ENCODE assay signal across 29 cellular contexts in the genomic region with DNA sequence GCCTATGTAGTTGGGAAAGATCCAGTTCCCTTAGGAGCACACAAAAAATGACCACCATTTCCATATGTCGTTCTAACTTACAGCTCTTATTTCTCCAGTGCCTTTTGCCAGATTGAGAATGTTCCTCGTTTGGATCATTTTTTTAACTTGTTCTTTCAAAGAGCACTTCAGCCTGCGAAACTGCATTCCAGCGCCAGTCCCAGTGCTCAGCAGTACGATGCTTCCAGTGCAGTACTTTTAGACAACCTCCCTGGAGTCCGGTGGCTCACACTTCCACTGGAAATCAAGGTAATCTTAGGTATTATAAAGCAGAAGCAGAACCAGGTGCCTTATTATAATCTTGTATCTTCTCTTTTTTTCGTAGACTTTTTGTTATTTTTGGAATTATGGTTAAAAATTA. TPM values are rescaled to one million over a fixed set of nuclear protein-coding genes. Genes with fewer than 3 reads are reported as not detected.
DNase-seq lines count a peak whose midpoint lies in the region; ATAC-seq and TF ChIP-seq lines count a peak whose summit lies in the region.
"Had no signal": no experiment of that assay in that cellular context is flagged by ENCODE, and none has a peak within 500 bp of the region (broad histone marks: within the 10 kb centered on the region; RNA-seq: fewer than 3 reads in every experiment).

No MANE protein-coding gene starts in this region.

- no peak overlapping the region for H3K18ac ChIP-seq in trophoblast cell (ENCODE audit: low read length)

- H3K4me3 ChIP-seq in left lung (no peak overlapping the region), trophoblast cell (ENCODE audit: low read depth, low read length) (no peak overlapping the region), thyroid gland (replicated peaks in 1 of 3) (no peak overlapping the region), upper lobe of left lung (no peak overlapping the region)
- H3K4me3 ChIP-seq: BLaER1, GM12878 had no signal

- H2BK120ac ChIP-seq in trophoblast cell (ENCODE audit: insufficient read depth, low read length, poor library complexity): no peak overlapping the region

- peaks cover 2% of the 10 kb centered on the region for H3K79me1 ChIP-seq in trophoblast cell (ENCODE audit: low read length)

- no peak overlapping the region for H3K27ac ChIP-seq in left lung
- H3K27ac ChIP-seq in trophoblast cell (ENCODE audit: low read depth, low read length): peak overlapping the region; percentile 9
- no peak overlapping the region for H3K27ac ChIP-seq in thyroid gland
- no peak overlapping the region for H3K27ac ChIP-seq in upper lobe of left lung
- H3K27ac ChIP-seq: BLaER1 had no signal

- no peak overlapping the region for H4K91ac ChIP-seq in trophoblast cell (ENCODE audit: low read depth, low read length)

- H3K4ac ChIP-seq in trophoblast cell (ENCODE audit: low read depth, low read length): no peak overlapping the region

- H2AK5ac ChIP-seq in trophoblast cell (ENCODE audit: low read length): no peak overlapping the region

- TF ChIP-seq CTCF in left lung (IDR thresholded peaks at IDR 0.05) (no peak), thyroid gland (IDR thresholded peaks at IDR 0.05) (no peak), upper lobe of left lung (IDR thresholded peaks at IDR 0.05) (no peak)

- no peak overlapping the region for H4K12ac ChIP-seq in trophoblast cell (ENCODE audit: low read depth, low read length)

- no peak overlapping the region for H3K9ac ChIP-seq in trophoblast cell (ENCODE audit: low read length)
- H3K9ac ChIP-seq: BLaER1 had no signal

- no peak overlapping the region for H3K23ac ChIP-seq in trophoblast cell (ENCODE audit: low read length)

- H2BK12ac ChIP-seq in trophoblast cell (ENCODE audit: low read length): no peak overlapping the region

- TF ChIP-seq EP300 in upper lobe of left lung (IDR thresholded peaks at IDR 0.05): no peak

- H3K27me3 ChIP-seq in left lung: no peaks in the 10 kb centered on the region
- H3K27me3 ChIP-seq in trophoblast cell (ENCODE audit: insufficient read depth, low read length): no peaks in the 10 kb centered on the region
- no peaks in the 10 kb centered on the region for H3K27me3 ChIP-seq in thyroid gland
- H3K27me3 ChIP-seq in upper lobe of left lung: no peaks in the 10 kb centered on the region
- H3K27me3 ChIP-seq: BE2C, BLaER1 had no signal

- no peak overlapping the region for H2BK5ac ChIP-seq in trophoblast cell (ENCODE audit: low read depth, low read length, poor library complexity)

- H3K9me3 ChIP-seq in left lung (peaks cover 0 to 3% of the 10 kb centered on the region in 2 donors), trophoblast cell (ENCODE audit: insufficient read depth, low read depth, low read length) (no peaks in the 10 kb centered on the region), thyroid gland (no peaks in the 10 kb centered on the region), upper lobe of left lung (no peaks in the 10 kb centered on the region)
- H3K9me3 ChIP-seq: BE2C, BLaER1 had no signal

- H4K8ac ChIP-seq in trophoblast cell (ENCODE audit: low read depth, low read length): no peak overlapping the region

- H3K14ac ChIP-seq in trophoblast cell (ENCODE audit: low read length): no peak overlapping the region

- WGBS in trophoblast cell (ENCODE audit: extremely low coverage, insufficient coverage, insufficient read length): no CpG with 5 or more reads among the region's 7 CpGs
- WGBS in thyroid gland, 2 donors: 46 to 47% methylated on average over 7 of the region's 7 CpGs
- 71 to 80% methylated on average over 7 of the region's 7 CpGs for WGBS in upper lobe of left lung, 2 donors

- H3K4me1 ChIP-seq in left lung: no peaks in the 10 kb centered on the region
- H3K4me1 ChIP-seq in trophoblast cell (ENCODE audit: control insufficient read depth in 1 of 2, insufficient read depth in 2 of 2, low read length in 2 of 2): peaks cover 0 to 3% of the 10 kb centered on the region in 2 experiments
- H3K4me1 ChIP-seq in thyroid gland: no peaks in the 10 kb centered on the region
- H3K4me1 ChIP-seq in upper lobe of left lung: no peaks in the 10 kb centered on the region
- H3K4me1 ChIP-seq: BE2C, BLaER1 had no signal

- H3K36me3 ChIP-seq in left lung (peaks cover 0 to 11% of the 10 kb centered on the region in 2 donors), trophoblast cell (ENCODE audit: control insufficient read depth in 1 of 2, insufficient read depth in 2 of 2, low read length in 2 of 2) (no peaks in the 10 kb centered on the region), thyroid gland (no peaks in the 10 kb centered on the region), upper lobe of left lung (peaks cover 0 to 7% (median 0%) of the 10 kb centered on the region in 4 donors)
- H3K36me3 ChIP-seq: BE2C, BLaER1 had no signal

- intact Hi-C loops in left lung (cut with DNase I): no loop called here
- intact Hi-C loops in thyroid gland (cut with DNase I): no loop called here
- intact Hi-C loops in cardiac septum (cut with DNase I): no loop called here

- no peak overlapping the region for H2AFZ ChIP-seq in trophoblast cell (ENCODE audit: insufficient read depth, low read length, poor library complexity)

- peak; percentile 62 for ATAC-seq in left lung
- no peak for ATAC-seq in upper lobe of left lung (ENCODE audit: low FRiP score in 2 of 2)
- ATAC-seq: GM12878 had no signal

- no peaks in the 10 kb centered on the region for H3K79me2 ChIP-seq in trophoblast cell (ENCODE audit: control insufficient read depth, insufficient read depth, low read length, poor library complexity)

- DNase-seq in left lung (no peak), trophoblast cell (peak in 1 of 2 donors; percentile 48), thyroid gland (peak; percentile 52 to 62), cardiac septum (ENCODE audit: low spot score) (no peak), glomerular visceral epithelial cell (ENCODE audit: extremely low spot score) (no peak), upper lobe of left lung (no peak)
- no peak for DNase-seq in activated CD4-positive, CD25-positive, alpha-beta regulatory T cell treated with anti-CD3 and anti-CD28 coated beads, Interleukin-2, amount 50 U/mL, for 72 hours
- DNase-seq: 8988T; ACHN; BE2C; C1 segment of cervical spinal cord; CD4-positive, alpha-beta memory T cell; CD4-positive, CD25-positive, alpha-beta regulatory T cell; CD8-positive, alpha-beta memory T cell; COR-L47; DMS 273 treated with DMSO at 0.1 percent for 48 hours; DMS153; DMS53; DMS79; DND-41; EL; GDM1 had no signal

- no peak overlapping the region for H3K4me2 ChIP-seq in trophoblast cell (ENCODE audit: low read length)
- H3K4me2 ChIP-seq: BLaER1 had no signal

- TF ChIP-seq POLR2A in thyroid gland (IDR thresholded peaks at IDR 0.05) (no peak), upper lobe of left lung (IDR thresholded peaks at IDR 0.05) (no peak)

RNA-seq across cellular contexts. Expression of a gene that starts 42.6 kb away (rescaled TPM):
- not detected for total RNA-seq in left lung
- polyA plus RNA-seq in trophoblast cell (2013): not detected in 2 replicates
- under 1 TPM in 1 of 4 donors, not detected in 3; 0.40 TPM for total RNA-seq in thyroid gland
- not detected for total RNA-seq in cardiac septum
- not detected for total RNA-seq in upper lobe of left lung
- total RNA-seq: A673; CD4-positive, alpha-beta memory T cell; CD4-positive, CD25-positive, alpha-beta regulatory T cell; CD8-positive, alpha-beta memory T cell; Daoy; G401; GM12878 had no signal
- polyA plus RNA-seq: AG04450; CD14-positive monocyte; CD4-positive, alpha-beta memory T cell; CD4-positive, CD25-positive, alpha-beta regulatory T cell; CD8-positive, alpha-beta memory T cell; GM12878 had no signal

RNA-seq across cellular contexts. Expression of a gene that starts 54.8 kb away (rescaled TPM):
- 10 to 100 TPM in 1 of 2 donors, 1 to 10 TPM in 1; 8.8 to 11.6 TPM for total RNA-seq in left lung
- 2.5 and 2.7 TPM in 2 replicates for polyA plus RNA-seq in trophoblast cell (2013)
- 10 to 100 TPM; 11.4 to 23.0 (median 12.8) TPM for total RNA-seq in thyroid gland
- total RNA-seq in cardiac septum: 4.8 TPM
- total RNA-seq in upper lobe of left lung: 10 to 100 TPM in 3 of 6 donors, 1 to 10 TPM in 3; 5.1 to 16.8 (median 9.9) TPM
- total RNA-seq: CD4-positive, alpha-beta memory T cell had no signal
- polyA plus RNA-seq: CD4-positive, CD25-positive, alpha-beta regulatory T cell; CD8-positive, alpha-beta memory T cell had no signal

Comparison
In these comparisons a context has a peak if more than half of its experiments do, and no peak if none do; other contexts are left out.
1. DNase-seq: peak in thyroid gland (2 of 2); none in left lung (0 of 2), cardiac septum (single experiment), activated CD4-positive, CD25-positive, alpha-beta regulatory T cell treated with anti-CD3 and anti-CD28 coated beads, Interleukin-2, amount 50 U/mL, for 72 hours (single experiment), glomerular visceral epithelial cell (single experiment) and upper lobe of left lung (0 of 2).